Comparison of ENCODE assay signal across 13 cellular contexts in the genomic region with DNA sequence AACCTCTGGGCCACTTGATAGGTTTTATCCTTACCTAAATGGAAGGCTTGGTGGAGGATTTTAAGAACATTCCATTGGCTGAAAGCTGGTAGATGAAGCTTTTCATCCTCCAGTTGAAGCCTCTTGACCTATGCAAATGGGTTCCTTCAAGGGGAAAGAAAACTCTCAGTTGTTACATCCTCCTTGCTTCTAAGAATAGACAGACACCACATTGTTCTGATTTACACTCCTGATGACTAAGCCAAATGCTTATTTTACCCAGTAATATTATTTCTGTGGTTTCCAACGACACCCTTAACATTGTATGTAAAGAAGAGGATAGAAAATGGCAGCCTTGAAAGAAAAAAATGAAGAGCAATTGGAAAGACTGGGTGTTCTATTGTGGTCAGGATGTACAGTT.
DNase-seq lines count a peak whose midpoint lies in the region; ATAC-seq and TF ChIP-seq lines count a peak whose summit lies in the region.
"Had no signal": no experiment of that assay in that cellular context is flagged by ENCODE, and none has a peak within 500 bp of the region (broad histone marks: within the 10 kb centered on the region; RNA-seq: fewer than 3 reads in every experiment).

No MANE protein-coding gene starts in this region.

- no peaks in the 10 kb centered on the region for H3K9me3 ChIP-seq in RWPE2 (ENCODE audit: severe bottlenecking)
- H3K9me3 ChIP-seq: Caco-2 had no signal

- ATAC-seq in HG02852 (IDR thresholded peaks at IDR 0.05; ENCODE audit: unreplicated experiment) (peak; percentile 78), RWPE2 (ENCODE audit: low read depth) (peak; percentile 42; the same call in 1 of the 3 replicates)
- ATAC-seq: activated CD4-positive, alpha-beta T cell treated with anti-CD3 and anti-CD28 coated beads for 36 hours; activated T-helper 17 cell treated with anti-CD3 and anti-CD28 coated beads, Interleukin-2, amount 50 U/mL, for 72 hours had no signal

- intact Hi-C loops in posterior vena cava (cut with DNase I): no loop called here

- no peaks in the 10 kb centered on the region for H3K4me1 ChIP-seq in RWPE2 (ENCODE audit: insufficient read depth, poor library complexity, severe bottlenecking)
- H3K4me1 ChIP-seq: Caco-2 had no signal

- TF ChIP-seq CTCF in RWPE2 (IDR thresholded peaks at IDR 0.05; ENCODE audit: poor library complexity, severe bottlenecking): no peak

- DNase-seq in EL (peak; percentile 45), RWPE2 (ENCODE audit: low spot score) (no peak), kidney glomerular epithelial cell (lab: John Stamatoyannopoulos, UW) (peak; percentile 50), posterior vena cava (ENCODE audit: low spot score) (no peak), midbrain (lab: John Stamatoyannopoulos, UW) (no peak), NK-92 (lab: John Stamatoyannopoulos, UW; ENCODE audit: unreplicated experiment) (no peak)
- no peak for DNase-seq in activated CD4-positive, alpha-beta T cell treated with anti-CD3 and anti-CD28 coated beads, Interleukin-2, amount 50 U/mL, for 48 hours
- DNase-seq: activated CD4-positive, alpha-beta T cell treated with anti-CD3 and anti-CD28 coated beads for 36 hours; Caco-2; retina had no signal

- H3K27ac ChIP-seq in RWPE2 (ENCODE audit: poor library complexity, severe bottlenecking): no peak overlapping the region
- H3K27ac ChIP-seq: epithelial cell of prostate had no signal

- H3K27me3 ChIP-seq in RWPE2 (ENCODE audit: insufficient read depth, poor library complexity, severe bottlenecking): no peaks in the 10 kb centered on the region

- no peaks in the 10 kb centered on the region for H3K36me3 ChIP-seq in RWPE2 (ENCODE audit: low read depth)

- no peak overlapping the region for H3K4me3 ChIP-seq in RWPE2 (ENCODE audit: severe bottlenecking)

Comparison
In these comparisons a context has a peak if more than half of its experiments do, and no peak if none do; other contexts are left out.
1. DNase-seq: peak in EL (single experiment) and kidney glomerular epithelial cell (single experiment); none in RWPE2 (single experiment), posterior vena cava (single experiment), activated CD4-positive, alpha-beta T cell treated with anti-CD3 and anti-CD28 coated beads, Interleukin-2, amount 50 U/mL, for 48 hours (0 of 2), midbrain (single experiment) and NK-92 (single experiment).